ENCODE assay signal across 13 cellular contexts in the genomic region with DNA sequence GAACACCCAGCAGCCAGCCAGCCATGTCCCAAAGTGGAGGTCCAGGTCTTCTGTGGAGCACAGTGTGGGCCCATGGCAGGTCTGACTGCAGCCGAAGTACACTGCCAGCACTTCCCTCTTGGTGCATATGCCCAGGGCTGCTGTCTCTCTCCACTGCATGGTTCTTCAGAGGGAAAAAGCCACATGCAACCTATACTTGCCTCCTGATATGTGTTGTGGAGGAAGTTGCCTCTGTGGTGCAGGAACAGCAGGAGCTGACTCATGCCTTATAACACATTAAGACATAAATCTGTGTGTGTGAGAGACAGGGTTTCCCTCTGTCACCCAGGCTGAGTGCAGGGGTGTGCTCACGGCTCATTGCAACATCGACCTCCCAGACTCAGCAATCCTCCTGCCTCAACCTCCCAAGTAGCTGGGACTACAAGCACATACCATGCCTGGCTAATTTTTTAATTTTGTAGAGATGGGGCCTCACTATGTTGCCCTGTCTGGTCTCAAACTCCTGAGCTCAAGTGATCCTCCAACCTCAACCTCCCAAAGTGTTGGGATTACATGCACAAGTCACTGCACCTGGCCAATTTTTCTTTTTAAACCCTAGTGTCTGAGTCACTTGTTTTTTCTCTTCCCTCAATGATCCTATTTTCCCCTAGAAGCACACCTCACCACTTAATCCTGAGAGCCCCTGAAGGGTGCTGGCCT.
DNase-seq lines count a peak whose midpoint lies in the region; ATAC-seq and TF ChIP-seq lines count a peak whose summit lies in the region.
"Had no signal": no experiment of that assay in that cellular context is flagged by ENCODE, and none has a peak within 500 bp of the region (broad histone marks: within the 10 kb centered on the region; RNA-seq: fewer than 3 reads in every experiment).

No MANE protein-coding gene starts in this region.

- TF ChIP-seq CTCF in lung (IDR thresholded peaks at IDR 0.05; ENCODE audit: control extremely low read depth, extremely low read depth), result no peak
- TF ChIP-seq CTCF in upper lobe of left lung (IDR thresholded peaks at IDR 0.05), result no peak
- no peak for TF ChIP-seq CTCF in GM23338 (conservative IDR thresholded peaks at IDR 0.05; ENCODE audit: low read depth in 2 of 2)

- no peak overlapping the region for H3K4me3 ChIP-seq in lung
- no peak overlapping the region for H3K4me3 ChIP-seq in upper lobe of left lung
- no peak overlapping the region for H3K4me3 ChIP-seq in GM23338
- H3K4me3 ChIP-seq: tibial nerve had no signal

- H3F3A ChIP-seq in GM23338 (replicated peaks; ENCODE audit: low read depth), result no peaks in the 10 kb centered on the region

- 32 to 66% methylated on average over 3 of the region's 3 CpGs for WGBS in lung, 2 donors
- WGBS in upper lobe of left lung, 2 donors, result 44 to 58% methylated on average over 2 to 3 of the region's 3 CpGs

- no peak overlapping the region for H3K4me3 Mint-ChIP-seq in activated T-helper 2 cell treated with anti-CD3 and anti-CD28 coated beads, Interferon-gamma antibody, Interleukin-2, Interleukin-4, amounts not matched to agents 10 μg/mL and 5 μg/mL and 100 μg/mL, durations not matched to agents 14 hours and 24 hours and 36 hours (ENCODE audit: low read depth)
- no peak overlapping the region for H3K4me3 Mint-ChIP-seq in activated T-cell treated with anti-CD3 and anti-CD28 coated beads, Interleukin-2, amount 50 U/mL, for 72 hours
- no peak overlapping the region for H3K4me3 Mint-ChIP-seq in GM23338
- H3K4me3 Mint-ChIP-seq: activated CD4-positive, alpha-beta T cell treated with anti-CD3 and anti-CD28 coated beads, Interleukin-2, amount 10 ng/mL, durations not matched to agents 7 days and 5 days had no signal

- no peaks in the 10 kb centered on the region for H3K27me3 Mint-ChIP-seq in activated T-helper 2 cell treated with anti-CD3 and anti-CD28 coated beads, Interferon-gamma antibody, Interleukin-2, Interleukin-4, amounts not matched to agents 10 μg/mL and 5 μg/mL and 100 μg/mL, durations not matched to agents 14 hours and 24 hours and 36 hours (ENCODE audit: low read depth)
- H3K27me3 Mint-ChIP-seq in activated T-cell treated with anti-CD3 and anti-CD28 coated beads, Interleukin-2, amount 50 U/mL, for 72 hours (ENCODE audit: low read depth), result no peaks in the 10 kb centered on the region
- H3K27me3 Mint-ChIP-seq in GM23338 (ENCODE audit: insufficient read depth, low read depth, poor library complexity), result peaks cover 4% of the 10 kb centered on the region
- H3K27me3 Mint-ChIP-seq: activated CD4-positive, alpha-beta T cell treated with anti-CD3 and anti-CD28 coated beads, Interleukin-2, amount 10 ng/mL, durations not matched to agents 7 days and 5 days had no signal

- no peaks in the 10 kb centered on the region for H3K36me3 Mint-ChIP-seq in activated T-helper 2 cell treated with anti-CD3 and anti-CD28 coated beads, Interferon-gamma antibody, Interleukin-2, Interleukin-4, amounts not matched to agents 10 μg/mL and 5 μg/mL and 100 μg/mL, durations not matched to agents 14 hours and 24 hours and 36 hours (ENCODE audit: low read depth)
- no peaks in the 10 kb centered on the region for H3K36me3 Mint-ChIP-seq in activated T-cell treated with anti-CD3 and anti-CD28 coated beads, Interleukin-2, amount 50 U/mL, for 72 hours (ENCODE audit: insufficient read depth in 2 of 2)
- H3K36me3 Mint-ChIP-seq in GM23338 (ENCODE audit: low read depth), result no peaks in the 10 kb centered on the region

- no peaks in the 10 kb centered on the region for H3K36me3 ChIP-seq in lung (ENCODE audit: control insufficient read depth in 2 of 2, insufficient read depth in 2 of 2, low read length in 2 of 2)
- no peaks in the 10 kb centered on the region for H3K36me3 ChIP-seq in upper lobe of left lung
- H3K36me3 ChIP-seq in GM23338 (ENCODE audit: insufficient read depth), result no peaks in the 10 kb centered on the region
- H3K36me3 ChIP-seq: tibial nerve had no signal

- no peaks in the 10 kb centered on the region for H4K20me1 ChIP-seq in GM23338 (replicated peaks; ENCODE audit: insufficient read depth)

- H3K27ac ChIP-seq in lung (ENCODE audit: low read depth in 1 of 2, low read length in 1 of 2) (no peak overlapping the region), upper lobe of left lung (no peak overlapping the region), GM23338 (ENCODE audit: low read depth) (no peak overlapping the region)
- H3K27ac ChIP-seq: 22Rv1 had no signal

- H3K27me3 ChIP-seq in lung (ENCODE audit: control insufficient read depth, insufficient read depth) (no peaks in the 10 kb centered on the region), upper lobe of left lung (no peaks in the 10 kb centered on the region), GM23338 (ENCODE audit: insufficient read depth) (no peaks in the 10 kb centered on the region)
- H3K27me3 ChIP-seq: tibial nerve had no signal

- H2AFZ ChIP-seq in GM23338, result no peak overlapping the region

- intact Hi-C loops in activated T-helper 2 cell treated with anti-CD3 and anti-CD28 coated beads, Interferon-gamma antibody, Interleukin-2, Interleukin-4, amounts not matched to agents 10 μg/mL and 5 μg/mL and 100 μg/mL, durations not matched to agents 14 hours and 24 hours and 36 hours (cut with micrococcal nuclease), result no loop called here

- peak; percentile 13 for DNase-seq in DMS53 (lab: John Stamatoyannopoulos, UW)
- no peak for DNase-seq in DMS53 treated with DMSO at 0.1 percent for 48 hours (lab: John Stamatoyannopoulos, UW; ENCODE audit: unreplicated experiment)
- DNase-seq in dermis blood vessel endothelial cell, result peak; percentile 29
- DNase-seq in lung (ENCODE audit: low spot score), result no peak
- peak in 1 of 2 donors; percentile 44 for DNase-seq in upper lobe of left lung
- no peak for DNase-seq in activated T-helper 2 cell treated with anti-CD3 and anti-CD28 coated beads, Interferon-gamma antibody, Interleukin-2, Interleukin-4, amounts not matched to agents 10 μg/mL and 5 μg/mL and 100 μg/mL, durations not matched to agents 14 hours and 24 hours and 36 hours (ENCODE audit: low spot score)
- no peak for DNase-seq in activated T-cell treated with anti-CD3 and anti-CD28 coated beads, Interleukin-2, amount 50 U/mL, for 72 hours
- DNase-seq in GM23338 (ENCODE audit: low spot score), result no peak
- DNase-seq: activated CD4-positive, alpha-beta T cell treated with anti-CD3 and anti-CD28 coated beads, Interleukin-2, amount 10 ng/mL, durations not matched to agents 7 days and 5 days; activated naive CD4-positive, alpha-beta T cell treated with Interleukin-2 at 50 U/mL for 16 hours; NCI-H2171 had no signal

- H3K9me3 ChIP-seq in lung (ENCODE audit: control insufficient read depth in 2 of 2, insufficient read depth in 1 of 2, low read length in 1 of 2) (no peaks in the 10 kb centered on the region), upper lobe of left lung (no peaks in the 10 kb centered on the region)
- H3K9me3 ChIP-seq: tibial nerve had no signal

- TF ChIP-seq EP300 in upper lobe of left lung (IDR thresholded peaks at IDR 0.05), result no peak

- no peak overlapping the region for H3K27ac Mint-ChIP-seq in activated T-helper 2 cell treated with anti-CD3 and anti-CD28 coated beads, Interferon-gamma antibody, Interleukin-2, Interleukin-4, amounts not matched to agents 10 μg/mL and 5 μg/mL and 100 μg/mL, durations not matched to agents 14 hours and 24 hours and 36 hours
- H3K27ac Mint-ChIP-seq in activated T-cell treated with anti-CD3 and anti-CD28 coated beads, Interleukin-2, amount 50 U/mL, for 72 hours, result no peak overlapping the region
- H3K27ac Mint-ChIP-seq in GM23338, result no peak overlapping the region
- H3K27ac Mint-ChIP-seq: activated CD4-positive, alpha-beta T cell treated with anti-CD3 and anti-CD28 coated beads, Interleukin-2, amount 10 ng/mL, durations not matched to agents 7 days and 5 days had no signal

- H3K9me2 ChIP-seq in GM23338 (ENCODE audit: insufficient read depth), result no peaks in the 10 kb centered on the region

- ATAC-seq in lung (ENCODE audit: insufficient read depth, low FRiP score) (peak; percentile 20), upper lobe of left lung (ENCODE audit: low FRiP score in 2 of 2) (peak; percentile 77 to 84), GM23338 (no peak)
- ATAC-seq in activated T-cell treated with anti-CD3 and anti-CD28 coated beads, Interleukin-2, amount 50 U/mL, for 72 hours (replicated peaks in 1 of 2), result no peak

- TF ChIP-seq POLR2A in upper lobe of left lung (IDR thresholded peaks at IDR 0.05), result no peak

- H3K79me2 ChIP-seq in GM23338 (replicated peaks; ENCODE audit: insufficient read depth), result no peaks in the 10 kb centered on the region

- no peaks in the 10 kb centered on the region for H3K9me3 Mint-ChIP-seq in activated T-helper 2 cell treated with anti-CD3 and anti-CD28 coated beads, Interferon-gamma antibody, Interleukin-2, Interleukin-4, amounts not matched to agents 10 μg/mL and 5 μg/mL and 100 μg/mL, durations not matched to agents 14 hours and 24 hours and 36 hours
- H3K9me3 Mint-ChIP-seq in activated T-cell treated with anti-CD3 and anti-CD28 coated beads, Interleukin-2, amount 50 U/mL, for 72 hours, result no peaks in the 10 kb centered on the region
- no peaks in the 10 kb centered on the region for H3K9me3 Mint-ChIP-seq in GM23338
- H3K9me3 Mint-ChIP-seq: activated CD4-positive, alpha-beta T cell treated with anti-CD3 and anti-CD28 coated beads, Interleukin-2, amount 10 ng/mL, durations not matched to agents 7 days and 5 days had no signal

- no peak overlapping the region for H3K4me2 ChIP-seq in GM23338

- peaks cover 3 to 15% of the 10 kb centered on the region in 2 donors for H3K4me1 ChIP-seq in lung (ENCODE audit: control insufficient read depth in 2 of 2, insufficient read depth in 2 of 2, low read length in 2 of 2)
- peaks cover 15 to 29% (median 20%) of the 10 kb centered on the region in 4 donors for H3K4me1 ChIP-seq in upper lobe of left lung
- H3K4me1 ChIP-seq in GM23338 (ENCODE audit: insufficient read depth), result peaks cover 35% of the 10 kb centered on the region

- no peaks in the 10 kb centered on the region for H3K4me1 Mint-ChIP-seq in activated T-helper 2 cell treated with anti-CD3 and anti-CD28 coated beads, Interferon-gamma antibody, Interleukin-2, Interleukin-4, amounts not matched to agents 10 μg/mL and 5 μg/mL and 100 μg/mL, durations not matched to agents 14 hours and 24 hours and 36 hours (ENCODE audit: low read depth)
- no peaks in the 10 kb centered on the region for H3K4me1 Mint-ChIP-seq in activated T-cell treated with anti-CD3 and anti-CD28 coated beads, Interleukin-2, amount 50 U/mL, for 72 hours (ENCODE audit: low read depth)
- peaks cover 42% of the 10 kb centered on the region for H3K4me1 Mint-ChIP-seq in GM23338
- H3K4me1 Mint-ChIP-seq: activated CD4-positive, alpha-beta T cell treated with anti-CD3 and anti-CD28 coated beads, Interleukin-2, amount 10 ng/mL, durations not matched to agents 7 days and 5 days had no signal

Comparison
In these comparisons a context has a peak if more than half of its experiments do, and no peak if none do; other contexts are left out.
1. DNase-seq: peak in DMS53 (single experiment) and dermis blood vessel endothelial cell (single experiment); none in DMS53 treated with DMSO at 0.1 percent for 48 hours (single experiment), lung (single experiment), activated T-helper 2 cell treated with anti-CD3 and anti-CD28 coated beads, Interferon-gamma antibody, Interleukin-2, Interleukin-4, amounts not matched to agents 10 μg/mL and 5 μg/mL and 100 μg/mL, durations not matched to agents 14 hours and 24 hours and 36 hours (single experiment), activated T-cell treated with anti-CD3 and anti-CD28 coated beads, Interleukin-2, amount 50 U/mL, for 72 hours (0 of 2) and GM23338 (single experiment).
2. ATAC-seq: peak in lung (single experiment) and upper lobe of left lung (2 of 2); none in activated T-cell treated with anti-CD3 and anti-CD28 coated beads, Interleukin-2, amount 50 U/mL, for 72 hours (0 of 2) and GM23338 (single experiment).